In the genomic region with DNA sequence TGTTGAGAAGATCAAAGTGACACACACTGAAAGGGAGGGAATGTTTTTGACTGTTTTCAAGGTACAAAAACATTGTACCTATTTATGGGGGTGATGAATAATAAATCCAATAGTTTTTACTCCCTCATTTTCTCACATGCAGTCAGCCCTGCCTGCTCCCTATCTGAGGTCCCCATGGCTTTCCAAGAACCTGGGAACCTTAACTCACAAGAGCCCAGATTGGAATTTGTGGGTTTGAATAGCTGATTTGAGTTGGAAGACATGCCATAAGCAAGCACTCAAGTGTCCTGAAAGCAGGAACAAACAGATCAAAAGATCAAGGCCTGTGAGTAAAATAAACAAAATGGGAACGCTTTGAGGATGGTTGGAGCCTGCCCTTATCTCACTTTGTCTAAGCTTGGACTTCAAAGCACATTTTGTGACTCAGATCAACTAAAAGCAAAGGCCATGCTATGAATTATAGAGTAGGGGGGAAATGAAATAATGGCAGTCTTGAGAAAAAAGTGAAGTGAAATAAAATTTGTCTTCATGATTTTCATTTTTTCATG, we compare ENCODE assay signal across 1 cellular context.
TF ChIP-seq lines count a peak whose summit lies in the region.

No MANE protein-coding gene starts in this region.

TF ChIP-seq in HepG2, 621 proteins besides CTCF, POLR2A, EP300 and RAD21 (continued from another document and continues in another):
- TF ChIP-seq ZNF598 (CRISPR knock-in tag; IDR thresholded peaks at IDR 0.05; ENCODE audit: borderline replicate concordance) (no peak), IKZF5 (CRISPR knock-in tag; IDR thresholded peaks at IDR 0.05) (peak; percentile 81), JUNB (CRISPR knock-in tag; IDR thresholded peaks at IDR 0.05; ENCODE audit: borderline replicate concordance) (peak; percentile 76; the same call in 1 of the 2 replicates), PAF1 (CRISPR knock-in tag; IDR thresholded peaks at IDR 0.05) (no peak), ZNF614 (CRISPR knock-in tag; IDR thresholded peaks at IDR 0.05; ENCODE audit: borderline replicate concordance) (0 out of 2 replicates have a peak, but pooled peaks have one; percentile 72), MED8 (CRISPR knock-in tag; IDR thresholded peaks at IDR 0.05; ENCODE audit: insufficient replicate concordance) (no peak), ZNF703 (CRISPR knock-in tag; IDR thresholded peaks at IDR 0.05; ENCODE audit: borderline replicate concordance) (no peak), ZNF572 (CRISPR knock-in tag; IDR thresholded peaks at IDR 0.05) (no peak), NAIF1 (CRISPR knock-in tag; IDR thresholded peaks at IDR 0.05; ENCODE audit: borderline replicate concordance) (no peak), KDM6A (CRISPR knock-in tag; IDR thresholded peaks at IDR 0.05; ENCODE audit: low read depth) (peak; percentile 80), MEF2D (CRISPR knock-in tag; IDR thresholded peaks at IDR 0.05) (peak; percentile 78), NR2F2 (IDR thresholded peaks at IDR 0.05; ENCODE audit: borderline replicate concordance, low read depth) (peak; percentile 92), ATF1 (CRISPR knock-in tag; IDR thresholded peaks at IDR 0.05) (0 out of 2 replicates have a peak, but pooled peaks have one; percentile 35), ZNF101 (CRISPR knock-in tag; IDR thresholded peaks at IDR 0.05; ENCODE audit: borderline replicate concordance, low read depth) (no peak), ZBTB38 (CRISPR knock-in tag; IDR thresholded peaks at IDR 0.05) (no peak), ZNF460 (CRISPR knock-in tag; IDR thresholded peaks at IDR 0.05; ENCODE audit: borderline replicate concordance) (no peak; the same call in 1 of the 2 replicates), ZFP36L2 (CRISPR knock-in tag; IDR thresholded peaks at IDR 0.05) (no peak), PTBP1 (IDR thresholded peaks at IDR 0.05; ENCODE audit: low read depth, low read length, poor library complexity, severe bottlenecking) (no peak), KMT2A (CRISPR knock-in tag; IDR thresholded peaks at IDR 0.05) (no peak), ZNF713 (CRISPR knock-in tag; IDR thresholded peaks at IDR 0.05) (no peak), ZNF12 (CRISPR knock-in tag; IDR thresholded peaks at IDR 0.05) (no peak), CENPT (CRISPR knock-in tag; IDR thresholded peaks at IDR 0.05; ENCODE audit: low read depth) (no peak), SOX13 (IDR thresholded peaks at IDR 0.05) (peak; percentile 80), SOX13 (CRISPR knock-in tag; conservative IDR thresholded peaks at IDR 0.05 in 1 of 2, IDR thresholded peaks at IDR 0.05 in 1 of 2) (peak in 1 of 2 experiments; percentile 89; a peak in 2 of 4 replicates), ZNF468 (CRISPR knock-in tag; IDR thresholded peaks at IDR 0.05) (no peak), ZFP91 (CRISPR knock-in tag; IDR thresholded peaks at IDR 0.05; ENCODE audit: borderline replicate concordance) (no peak), REXO4 (CRISPR knock-in tag; IDR thresholded peaks at IDR 0.05; ENCODE audit: borderline replicate concordance) (no peak), ELF3 (CRISPR knock-in tag; IDR thresholded peaks at IDR 0.05) (peak; percentile 70), ZBTB26 (CRISPR knock-in tag; IDR thresholded peaks at IDR 0.05; ENCODE audit: borderline replicate concordance) (no peak)
- TF ChIP-seq, protein P1, sequence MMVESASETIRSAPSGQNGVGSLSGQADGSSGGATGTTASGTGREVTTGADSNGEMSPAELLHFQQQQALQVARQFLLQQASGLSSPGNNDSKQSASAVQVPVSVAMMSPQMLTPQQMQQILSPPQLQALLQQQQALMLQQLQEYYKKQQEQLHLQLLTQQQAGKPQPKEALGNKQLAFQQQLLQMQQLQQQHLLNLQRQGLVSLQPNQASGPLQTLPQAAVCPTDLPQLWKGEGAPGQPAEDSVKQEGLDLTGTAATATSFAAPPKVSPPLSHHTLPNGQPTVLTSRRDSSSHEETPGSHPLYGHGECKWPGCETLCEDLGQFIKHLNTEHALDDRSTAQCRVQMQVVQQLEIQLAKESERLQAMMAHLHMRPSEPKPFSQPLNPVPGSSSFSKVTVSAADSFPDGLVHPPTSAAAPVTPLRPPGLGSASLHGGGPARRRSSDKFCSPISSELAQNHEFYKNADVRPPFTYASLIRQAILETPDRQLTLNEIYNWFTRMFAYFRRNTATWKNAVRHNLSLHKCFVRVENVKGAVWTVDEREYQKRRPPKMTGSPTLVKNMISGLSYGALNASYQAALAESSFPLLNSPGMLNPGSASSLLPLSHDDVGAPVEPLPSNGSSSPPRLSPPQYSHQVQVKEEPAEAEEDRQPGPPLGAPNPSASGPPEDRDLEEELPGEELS (CRISPR knock-in tag; IDR thresholded peaks at IDR 0.05) = peak; percentile 89
- TF ChIP-seq, protein P2, sequence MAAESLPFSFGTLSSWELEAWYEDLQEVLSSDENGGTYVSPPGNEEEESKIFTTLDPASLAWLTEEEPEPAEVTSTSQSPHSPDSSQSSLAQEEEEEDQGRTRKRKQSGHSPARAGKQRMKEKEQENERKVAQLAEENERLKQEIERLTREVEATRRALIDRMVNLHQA (CRISPR knock-in tag; IDR thresholded peaks at IDR 0.05) = no peak
- TF ChIP-seq, protein P3, sequence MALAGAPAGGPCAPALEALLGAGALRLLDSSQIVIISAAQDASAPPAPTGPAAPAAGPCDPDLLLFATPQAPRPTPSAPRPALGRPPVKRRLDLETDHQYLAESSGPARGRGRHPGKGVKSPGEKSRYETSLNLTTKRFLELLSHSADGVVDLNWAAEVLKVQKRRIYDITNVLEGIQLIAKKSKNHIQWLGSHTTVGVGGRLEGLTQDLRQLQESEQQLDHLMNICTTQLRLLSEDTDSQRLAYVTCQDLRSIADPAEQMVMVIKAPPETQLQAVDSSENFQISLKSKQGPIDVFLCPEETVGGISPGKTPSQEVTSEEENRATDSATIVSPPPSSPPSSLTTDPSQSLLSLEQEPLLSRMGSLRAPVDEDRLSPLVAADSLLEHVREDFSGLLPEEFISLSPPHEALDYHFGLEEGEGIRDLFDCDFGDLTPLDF (CRISPR knock-in tag; IDR thresholded peaks at IDR 0.05) = no peak
- TF ChIP-seq, protein P4, sequence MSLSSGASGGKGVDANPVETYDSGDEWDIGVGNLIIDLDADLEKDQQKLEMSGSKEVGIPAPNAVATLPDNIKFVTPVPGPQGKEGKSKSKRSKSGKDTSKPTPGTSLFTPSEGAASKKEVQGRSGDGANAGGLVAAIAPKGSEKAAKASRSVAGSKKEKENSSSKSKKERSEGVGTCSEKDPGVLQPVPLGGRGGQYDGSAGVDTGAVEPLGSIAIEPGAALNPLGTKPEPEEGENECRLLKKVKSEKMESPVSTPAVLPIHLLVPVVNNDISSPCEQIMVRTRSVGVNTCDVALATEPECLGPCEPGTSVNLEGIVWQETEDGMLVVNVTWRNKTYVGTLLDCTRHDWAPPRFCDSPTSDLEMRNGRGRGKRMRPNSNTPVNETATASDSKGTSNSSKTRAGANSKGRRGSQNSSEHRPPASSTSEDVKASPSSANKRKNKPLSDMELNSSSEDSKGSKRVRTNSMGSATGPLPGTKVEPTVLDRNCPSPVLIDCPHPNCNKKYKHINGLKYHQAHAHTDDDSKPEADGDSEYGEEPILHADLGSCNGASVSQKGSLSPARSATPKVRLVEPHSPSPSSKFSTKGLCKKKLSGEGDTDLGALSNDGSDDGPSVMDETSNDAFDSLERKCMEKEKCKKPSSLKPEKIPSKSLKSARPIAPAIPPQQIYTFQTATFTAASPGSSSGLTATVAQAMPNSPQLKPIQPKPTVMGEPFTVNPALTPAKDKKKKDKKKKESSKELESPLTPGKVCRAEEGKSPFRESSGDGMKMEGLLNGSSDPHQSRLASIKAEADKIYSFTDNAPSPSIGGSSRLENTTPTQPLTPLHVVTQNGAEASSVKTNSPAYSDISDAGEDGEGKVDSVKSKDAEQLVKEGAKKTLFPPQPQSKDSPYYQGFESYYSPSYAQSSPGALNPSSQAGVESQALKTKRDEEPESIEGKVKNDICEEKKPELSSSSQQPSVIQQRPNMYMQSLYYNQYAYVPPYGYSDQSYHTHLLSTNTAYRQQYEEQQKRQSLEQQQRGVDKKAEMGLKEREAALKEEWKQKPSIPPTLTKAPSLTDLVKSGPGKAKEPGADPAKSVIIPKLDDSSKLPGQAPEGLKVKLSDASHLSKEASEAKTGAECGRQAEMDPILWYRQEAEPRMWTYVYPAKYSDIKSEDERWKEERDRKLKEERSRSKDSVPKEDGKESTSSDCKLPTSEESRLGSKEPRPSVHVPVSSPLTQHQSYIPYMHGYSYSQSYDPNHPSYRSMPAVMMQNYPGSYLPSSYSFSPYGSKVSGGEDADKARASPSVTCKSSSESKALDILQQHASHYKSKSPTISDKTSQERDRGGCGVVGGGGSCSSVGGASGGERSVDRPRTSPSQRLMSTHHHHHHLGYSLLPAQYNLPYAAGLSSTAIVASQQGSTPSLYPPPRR (CRISPR knock-in tag; IDR thresholded peaks at IDR 0.05; ENCODE audit: borderline replicate concordance) = peak; percentile 86
- TF ChIP-seq, protein P5, sequence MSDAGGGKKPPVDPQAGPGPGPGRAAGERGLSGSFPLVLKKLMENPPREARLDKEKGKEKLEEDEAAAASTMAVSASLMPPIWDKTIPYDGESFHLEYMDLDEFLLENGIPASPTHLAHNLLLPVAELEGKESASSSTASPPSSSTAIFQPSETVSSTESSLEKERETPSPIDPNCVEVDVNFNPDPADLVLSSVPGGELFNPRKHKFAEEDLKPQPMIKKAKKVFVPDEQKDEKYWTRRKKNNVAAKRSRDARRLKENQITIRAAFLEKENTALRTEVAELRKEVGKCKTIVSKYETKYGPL (CRISPR knock-in tag; IDR thresholded peaks at IDR 0.05) = no peak
